2 cellular contexts compared by ENCODE assay signal in genomic region chr1:115477071-115477470, GRCh38.
TF ChIP-seq lines count a peak whose summit lies in the region.

No MANE protein-coding gene starts in this region.

TF ChIP-seq in GM23338, 12 proteins besides CTCF, POLR2A, EP300 and RAD21:
- TF ChIP-seq CREB1 (CRISPR knock-in tag; IDR thresholded peaks at IDR 0.05; ENCODE audit: low read depth), result no peak

TF ChIP-seq in IMR-90, 13 proteins besides CTCF, POLR2A, EP300 and RAD21:
- TF ChIP-seq MAFK (IDR thresholded peaks at IDR 0.05; ENCODE audit: low read depth, low read length), result no peak
